ENCODE assay signal across 1 cellular context in the genomic region with DNA sequence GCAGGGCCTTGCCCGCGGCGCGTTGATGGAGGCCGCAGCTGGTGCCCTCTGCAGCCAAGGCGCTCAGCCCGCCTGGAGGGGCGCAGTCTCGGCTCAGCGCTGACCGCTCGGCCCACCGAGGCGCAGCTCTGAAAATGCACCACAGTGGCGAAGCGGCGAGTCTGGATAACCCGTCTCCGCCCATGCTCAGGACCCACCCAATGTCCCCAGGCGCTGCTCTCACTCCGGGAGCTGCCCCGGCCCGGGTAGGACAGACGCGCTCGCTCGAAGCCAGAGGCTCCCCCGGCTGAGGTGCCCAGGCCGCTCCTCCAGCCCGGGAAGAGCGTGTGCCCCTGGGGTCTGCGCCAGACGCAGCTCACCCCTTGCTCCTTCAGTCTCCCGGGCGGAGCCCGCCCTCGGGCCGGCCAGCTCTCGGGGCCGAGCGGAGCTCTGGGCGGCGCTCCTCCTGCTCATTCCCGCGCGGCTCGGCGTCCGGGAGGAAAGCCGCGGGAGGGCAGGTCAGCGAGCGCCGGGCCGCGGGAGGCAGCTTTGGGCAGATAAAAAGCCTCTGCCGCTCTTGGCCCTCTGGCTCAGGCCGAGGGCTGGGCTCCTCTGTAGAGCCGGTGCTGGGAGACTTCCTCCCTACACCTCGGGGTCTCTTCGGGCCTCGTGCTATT.
A peak's percentile ranks its signal among the peaks of the same experiment; 100 is the strongest.
TF ChIP-seq lines count a peak whose summit lies in the region.

No MANE protein-coding gene starts in this region.

TF ChIP-seq in HepG2, 621 proteins besides CTCF, POLR2A, EP300 and RAD21 (continued from another document and continues in another):
- TF ChIP-seq, protein P1, sequence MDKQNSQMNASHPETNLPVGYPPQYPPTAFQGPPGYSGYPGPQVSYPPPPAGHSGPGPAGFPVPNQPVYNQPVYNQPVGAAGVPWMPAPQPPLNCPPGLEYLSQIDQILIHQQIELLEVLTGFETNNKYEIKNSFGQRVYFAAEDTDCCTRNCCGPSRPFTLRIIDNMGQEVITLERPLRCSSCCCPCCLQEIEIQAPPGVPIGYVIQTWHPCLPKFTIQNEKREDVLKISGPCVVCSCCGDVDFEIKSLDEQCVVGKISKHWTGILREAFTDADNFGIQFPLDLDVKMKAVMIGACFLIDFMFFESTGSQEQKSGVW (CRISPR knock-in tag; IDR thresholded peaks at IDR 0.05; ENCODE audit: borderline replicate concordance), result no peak
- TF ChIP-seq ZNF598 (CRISPR knock-in tag; IDR thresholded peaks at IDR 0.05; ENCODE audit: borderline replicate concordance) (peak; percentile 86; the same call in 1 of the 2 replicates), ZNF234 (CRISPR knock-in tag; conservative IDR thresholded peaks at IDR 0.05) (peak; percentile 77; the same call in 1 of the 2 replicates), SMARCE1 (IDR thresholded peaks at IDR 0.05; ENCODE audit: borderline replicate concordance) (no peak), ZNF20 (CRISPR knock-in tag; IDR thresholded peaks at IDR 0.05) (0 out of 2 replicates have a peak, but pooled peaks have one; percentile 28), IKZF4 (CRISPR knock-in tag; IDR thresholded peaks at IDR 0.05; ENCODE audit: borderline replicate concordance, low read depth, not compliant biosample characterization) (peak; percentile 27), HNRNPK (IDR thresholded peaks at IDR 0.05; ENCODE audit: low read depth, low read length, poor library complexity, severe bottlenecking) (no peak), CC2D1A (CRISPR knock-in tag; IDR thresholded peaks at IDR 0.05) (no peak), HNF4A (CRISPR knock-in tag; IDR thresholded peaks at IDR 0.05) (no peak), CENPT (CRISPR knock-in tag; IDR thresholded peaks at IDR 0.05; ENCODE audit: low read depth) (no peak), SRF (IDR thresholded peaks at IDR 0.05; ENCODE audit: low read depth, low read length) (no peak), ZNF501 (CRISPR knock-in tag; IDR thresholded peaks at IDR 0.05) (peak; percentile 91), SKI (IDR thresholded peaks at IDR 0.05; ENCODE audit: partially characterized antibody) (no peak), ZNF629 (CRISPR knock-in tag; conservative IDR thresholded peaks at IDR 0.05) (no peak), ZNF552 (CRISPR knock-in tag; IDR thresholded peaks at IDR 0.05; ENCODE audit: borderline replicate concordance) (no peak), DR1 (CRISPR knock-in tag; IDR thresholded peaks at IDR 0.05) (peak; percentile 35; the same call in 1 of the 2 replicates), ZFX (CRISPR knock-in tag; IDR thresholded peaks at IDR 0.05; ENCODE audit: low read depth) (peak; percentile 85), CHD2 (IDR thresholded peaks at IDR 0.05; ENCODE audit: low read depth, low read length) (no peak), PAWR (CRISPR knock-in tag; IDR thresholded peaks at IDR 0.05; ENCODE audit: borderline replicate concordance) (no peak), ZNF263 (CRISPR knock-in tag; IDR thresholded peaks at IDR 0.05) (0 out of 2 replicates have a peak, but pooled peaks have one; percentile 31), ZNF33B (CRISPR knock-in tag; IDR thresholded peaks at IDR 0.05) (peak; percentile 90; the same call in 1 of the 2 replicates), FOXO1 (CRISPR knock-in tag; IDR thresholded peaks at IDR 0.05) (peak; percentile 30; the same call in 1 of the 2 replicates), SP1 (IDR thresholded peaks at IDR 0.05) (no peak), SP1 (CRISPR knock-in tag; IDR thresholded peaks at IDR 0.05) (no peak), GLI4 (CRISPR knock-in tag; IDR thresholded peaks at IDR 0.05; ENCODE audit: borderline replicate concordance) (peak; percentile 91; the same call in 1 of the 2 replicates), AGO2 (optimal IDR thresholded peaks at IDR 0.05; ENCODE audit: low read depth, low read length) (peak; percentile 80), DNMT1 (CRISPR knock-in tag; IDR thresholded peaks at IDR 0.05) (no peak), ZNF670 (CRISPR knock-in tag; IDR thresholded peaks at IDR 0.05; ENCODE audit: borderline replicate concordance) (peak; percentile 49; the same call in 1 of the 2 replicates), ATF7 (IDR thresholded peaks at IDR 0.05) (no peak), ATF7 (CRISPR knock-in tag; IDR thresholded peaks at IDR 0.05) (0 out of 2 replicates have a peak, but pooled peaks have one; percentile 22)
- TF ChIP-seq, protein P2, sequence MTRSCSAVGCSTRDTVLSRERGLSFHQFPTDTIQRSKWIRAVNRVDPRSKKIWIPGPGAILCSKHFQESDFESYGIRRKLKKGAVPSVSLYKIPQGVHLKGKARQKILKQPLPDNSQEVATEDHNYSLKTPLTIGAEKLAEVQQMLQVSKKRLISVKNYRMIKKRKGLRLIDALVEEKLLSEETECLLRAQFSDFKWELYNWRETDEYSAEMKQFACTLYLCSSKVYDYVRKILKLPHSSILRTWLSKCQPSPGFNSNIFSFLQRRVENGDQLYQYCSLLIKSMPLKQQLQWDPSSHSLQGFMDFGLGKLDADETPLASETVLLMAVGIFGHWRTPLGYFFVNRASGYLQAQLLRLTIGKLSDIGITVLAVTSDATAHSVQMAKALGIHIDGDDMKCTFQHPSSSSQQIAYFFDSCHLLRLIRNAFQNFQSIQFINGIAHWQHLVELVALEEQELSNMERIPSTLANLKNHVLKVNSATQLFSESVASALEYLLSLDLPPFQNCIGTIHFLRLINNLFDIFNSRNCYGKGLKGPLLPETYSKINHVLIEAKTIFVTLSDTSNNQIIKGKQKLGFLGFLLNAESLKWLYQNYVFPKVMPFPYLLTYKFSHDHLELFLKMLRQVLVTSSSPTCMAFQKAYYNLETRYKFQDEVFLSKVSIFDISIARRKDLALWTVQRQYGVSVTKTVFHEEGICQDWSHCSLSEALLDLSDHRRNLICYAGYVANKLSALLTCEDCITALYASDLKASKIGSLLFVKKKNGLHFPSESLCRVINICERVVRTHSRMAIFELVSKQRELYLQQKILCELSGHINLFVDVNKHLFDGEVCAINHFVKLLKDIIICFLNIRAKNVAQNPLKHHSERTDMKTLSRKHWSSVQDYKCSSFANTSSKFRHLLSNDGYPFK (CRISPR knock-in tag; IDR thresholded peaks at IDR 0.05; ENCODE audit: borderline replicate concordance), result no peak; the same call in 1 of the 2 replicates
- TF ChIP-seq, protein P3, sequence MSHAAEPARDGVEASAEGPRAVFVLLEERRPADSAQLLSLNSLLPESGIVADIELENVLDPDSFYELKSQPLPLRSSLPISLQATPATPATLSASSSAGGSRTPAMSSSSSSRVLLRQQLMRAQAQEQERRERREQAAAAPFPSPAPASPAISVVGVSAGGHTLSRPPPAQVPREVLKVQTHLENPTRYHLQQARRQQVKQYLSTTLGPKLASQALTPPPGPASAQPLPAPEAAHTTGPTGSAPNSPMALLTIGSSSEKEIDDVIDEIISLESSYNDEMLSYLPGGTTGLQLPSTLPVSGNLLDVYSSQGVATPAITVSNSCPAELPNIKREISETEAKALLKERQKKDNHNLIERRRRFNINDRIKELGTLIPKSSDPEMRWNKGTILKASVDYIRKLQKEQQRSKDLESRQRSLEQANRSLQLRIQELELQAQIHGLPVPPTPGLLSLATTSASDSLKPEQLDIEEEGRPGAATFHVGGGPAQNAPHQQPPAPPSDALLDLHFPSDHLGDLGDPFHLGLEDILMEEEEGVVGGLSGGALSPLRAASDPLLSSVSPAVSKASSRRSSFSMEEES (CRISPR knock-in tag; IDR thresholded peaks at IDR 0.05), result no peak
- TF ChIP-seq, protein P4, sequence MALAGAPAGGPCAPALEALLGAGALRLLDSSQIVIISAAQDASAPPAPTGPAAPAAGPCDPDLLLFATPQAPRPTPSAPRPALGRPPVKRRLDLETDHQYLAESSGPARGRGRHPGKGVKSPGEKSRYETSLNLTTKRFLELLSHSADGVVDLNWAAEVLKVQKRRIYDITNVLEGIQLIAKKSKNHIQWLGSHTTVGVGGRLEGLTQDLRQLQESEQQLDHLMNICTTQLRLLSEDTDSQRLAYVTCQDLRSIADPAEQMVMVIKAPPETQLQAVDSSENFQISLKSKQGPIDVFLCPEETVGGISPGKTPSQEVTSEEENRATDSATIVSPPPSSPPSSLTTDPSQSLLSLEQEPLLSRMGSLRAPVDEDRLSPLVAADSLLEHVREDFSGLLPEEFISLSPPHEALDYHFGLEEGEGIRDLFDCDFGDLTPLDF (CRISPR knock-in tag; IDR thresholded peaks at IDR 0.05), result no peak
- TF ChIP-seq, protein P5, sequence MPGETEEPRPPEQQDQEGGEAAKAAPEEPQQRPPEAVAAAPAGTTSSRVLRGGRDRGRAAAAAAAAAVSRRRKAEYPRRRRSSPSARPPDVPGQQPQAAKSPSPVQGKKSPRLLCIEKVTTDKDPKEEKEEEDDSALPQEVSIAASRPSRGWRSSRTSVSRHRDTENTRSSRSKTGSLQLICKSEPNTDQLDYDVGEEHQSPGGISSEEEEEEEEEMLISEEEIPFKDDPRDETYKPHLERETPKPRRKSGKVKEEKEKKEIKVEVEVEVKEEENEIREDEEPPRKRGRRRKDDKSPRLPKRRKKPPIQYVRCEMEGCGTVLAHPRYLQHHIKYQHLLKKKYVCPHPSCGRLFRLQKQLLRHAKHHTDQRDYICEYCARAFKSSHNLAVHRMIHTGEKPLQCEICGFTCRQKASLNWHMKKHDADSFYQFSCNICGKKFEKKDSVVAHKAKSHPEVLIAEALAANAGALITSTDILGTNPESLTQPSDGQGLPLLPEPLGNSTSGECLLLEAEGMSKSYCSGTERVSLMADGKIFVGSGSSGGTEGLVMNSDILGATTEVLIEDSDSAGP (CRISPR knock-in tag; IDR thresholded peaks at IDR 0.05; ENCODE audit: borderline replicate concordance), result peak; percentile 82; the same call in 1 of the 2 replicates
- TF ChIP-seq, protein P6, sequence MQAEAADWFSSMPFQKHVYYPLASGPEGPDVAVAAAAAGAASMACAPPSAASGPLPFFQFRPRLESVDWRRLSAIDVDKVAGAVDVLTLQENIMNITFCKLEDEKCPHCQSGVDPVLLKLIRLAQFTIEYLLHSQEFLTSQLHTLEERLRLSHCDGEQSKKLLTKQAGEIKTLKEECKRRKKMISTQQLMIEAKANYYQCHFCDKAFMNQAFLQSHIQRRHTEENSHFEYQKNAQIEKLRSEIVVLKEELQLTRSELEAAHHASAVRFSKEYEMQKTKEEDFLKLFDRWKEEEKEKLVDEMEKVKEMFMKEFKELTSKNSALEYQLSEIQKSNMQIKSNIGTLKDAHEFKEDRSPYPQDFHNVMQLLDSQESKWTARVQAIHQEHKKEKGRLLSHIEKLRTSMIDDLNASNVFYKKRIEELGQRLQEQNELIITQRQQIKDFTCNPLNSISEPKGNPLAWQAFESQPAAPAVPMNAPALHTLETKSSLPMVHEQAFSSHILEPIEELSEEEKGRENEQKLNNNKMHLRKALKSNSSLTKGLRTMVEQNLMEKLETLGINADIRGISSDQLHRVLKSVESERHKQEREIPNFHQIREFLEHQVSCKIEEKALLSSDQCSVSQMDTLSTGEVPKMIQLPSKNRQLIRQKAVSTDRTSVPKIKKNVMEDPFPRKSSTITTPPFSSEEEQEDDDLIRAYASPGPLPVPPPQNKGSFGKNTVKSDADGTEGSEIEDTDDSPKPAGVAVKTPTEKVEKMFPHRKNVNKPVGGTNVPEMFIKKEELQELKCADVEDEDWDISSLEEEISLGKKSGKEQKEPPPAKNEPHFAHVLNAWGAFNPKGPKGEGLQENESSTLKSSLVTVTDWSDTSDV (CRISPR knock-in tag; IDR thresholded peaks at IDR 0.05), result 0 out of 2 replicates have a peak, but pooled peaks have one; percentile 59
- TF ChIP-seq, protein P7, sequence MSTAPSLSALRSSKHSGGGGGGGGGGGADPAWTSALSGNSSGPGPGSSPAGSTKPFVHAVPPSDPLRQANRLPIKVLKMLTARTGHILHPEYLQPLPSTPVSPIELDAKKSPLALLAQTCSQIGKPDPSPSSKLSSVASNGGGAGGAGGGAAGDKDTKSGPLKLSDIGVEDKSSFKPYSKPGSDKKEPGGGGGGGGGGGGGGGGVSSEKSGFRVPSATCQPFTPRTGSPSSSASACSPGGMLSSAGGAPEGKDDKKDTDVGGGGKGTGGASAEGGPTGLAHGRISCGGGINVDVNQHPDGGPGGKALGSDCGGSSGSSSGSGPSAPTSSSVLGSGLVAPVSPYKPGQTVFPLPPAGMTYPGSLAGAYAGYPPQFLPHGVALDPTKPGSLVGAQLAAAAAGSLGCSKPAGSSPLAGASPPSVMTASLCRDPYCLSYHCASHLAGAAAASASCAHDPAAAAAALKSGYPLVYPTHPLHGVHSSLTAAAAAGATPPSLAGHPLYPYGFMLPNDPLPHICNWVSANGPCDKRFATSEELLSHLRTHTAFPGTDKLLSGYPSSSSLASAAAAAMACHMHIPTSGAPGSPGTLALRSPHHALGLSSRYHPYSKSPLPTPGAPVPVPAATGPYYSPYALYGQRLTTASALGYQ (CRISPR knock-in tag; IDR thresholded peaks at IDR 0.05), result no peak
- TF ChIP-seq, protein P8, sequence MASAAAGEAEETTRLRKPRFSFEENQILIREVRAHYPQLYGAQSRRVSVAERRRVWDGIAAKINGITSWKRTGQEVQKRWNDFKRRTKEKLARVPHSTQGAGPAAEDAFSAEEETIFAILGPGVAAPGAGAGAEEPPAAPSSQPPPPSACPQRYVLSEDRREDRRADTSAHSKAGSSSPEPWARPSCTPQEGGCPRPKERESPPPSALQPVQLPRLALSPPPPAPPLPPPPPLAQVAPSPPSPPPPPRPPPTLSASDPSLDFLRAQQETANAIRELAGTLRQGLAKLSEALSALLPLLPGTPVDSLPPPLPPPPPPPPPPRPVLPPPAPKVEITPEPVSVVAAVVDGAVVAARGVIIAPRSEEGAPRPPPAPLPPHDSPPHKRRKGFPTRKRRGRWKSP (CRISPR knock-in tag; IDR thresholded peaks at IDR 0.05), result peak; percentile 97
- TF ChIP-seq, protein P9, sequence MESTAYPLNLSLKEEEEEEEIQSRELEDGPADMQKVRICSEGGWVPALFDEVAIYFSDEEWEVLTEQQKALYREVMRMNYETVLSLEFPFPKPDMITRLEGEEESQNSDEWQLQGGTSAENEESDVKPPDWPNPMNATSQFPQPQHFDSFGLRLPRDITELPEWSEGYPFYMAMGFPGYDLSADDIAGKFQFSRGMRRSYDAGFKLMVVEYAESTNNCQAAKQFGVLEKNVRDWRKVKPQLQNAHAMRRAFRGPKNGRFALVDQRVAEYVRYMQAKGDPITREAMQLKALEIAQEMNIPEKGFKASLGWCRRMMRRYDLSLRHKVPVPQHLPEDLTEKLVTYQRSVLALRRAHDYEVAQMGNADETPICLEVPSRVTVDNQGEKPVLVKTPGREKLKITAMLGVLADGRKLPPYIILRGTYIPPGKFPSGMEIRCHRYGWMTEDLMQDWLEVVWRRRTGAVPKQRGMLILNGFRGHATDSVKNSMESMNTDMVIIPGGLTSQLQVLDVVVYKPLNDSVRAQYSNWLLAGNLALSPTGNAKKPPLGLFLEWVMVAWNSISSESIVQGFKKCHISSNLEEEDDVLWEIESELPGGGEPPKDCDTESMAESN (CRISPR knock-in tag; conservative IDR thresholded peaks at IDR 0.05), result peak; percentile 80
- TF ChIP-seq, protein P10, sequence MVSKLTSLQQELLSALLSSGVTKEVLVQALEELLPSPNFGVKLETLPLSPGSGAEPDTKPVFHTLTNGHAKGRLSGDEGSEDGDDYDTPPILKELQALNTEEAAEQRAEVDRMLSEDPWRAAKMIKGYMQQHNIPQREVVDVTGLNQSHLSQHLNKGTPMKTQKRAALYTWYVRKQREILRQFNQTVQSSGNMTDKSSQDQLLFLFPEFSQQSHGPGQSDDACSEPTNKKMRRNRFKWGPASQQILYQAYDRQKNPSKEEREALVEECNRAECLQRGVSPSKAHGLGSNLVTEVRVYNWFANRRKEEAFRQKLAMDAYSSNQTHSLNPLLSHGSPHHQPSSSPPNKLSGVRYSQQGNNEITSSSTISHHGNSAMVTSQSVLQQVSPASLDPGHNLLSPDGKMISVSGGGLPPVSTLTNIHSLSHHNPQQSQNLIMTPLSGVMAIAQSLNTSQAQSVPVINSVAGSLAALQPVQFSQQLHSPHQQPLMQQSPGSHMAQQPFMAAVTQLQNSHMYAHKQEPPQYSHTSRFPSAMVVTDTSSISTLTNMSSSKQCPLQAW (CRISPR knock-in tag; IDR thresholded peaks at IDR 0.05), result 0 out of 2 replicates have a peak, but pooled peaks have one; percentile 57
